ENCODE assay signal across 8 cellular contexts in the genomic region with DNA sequence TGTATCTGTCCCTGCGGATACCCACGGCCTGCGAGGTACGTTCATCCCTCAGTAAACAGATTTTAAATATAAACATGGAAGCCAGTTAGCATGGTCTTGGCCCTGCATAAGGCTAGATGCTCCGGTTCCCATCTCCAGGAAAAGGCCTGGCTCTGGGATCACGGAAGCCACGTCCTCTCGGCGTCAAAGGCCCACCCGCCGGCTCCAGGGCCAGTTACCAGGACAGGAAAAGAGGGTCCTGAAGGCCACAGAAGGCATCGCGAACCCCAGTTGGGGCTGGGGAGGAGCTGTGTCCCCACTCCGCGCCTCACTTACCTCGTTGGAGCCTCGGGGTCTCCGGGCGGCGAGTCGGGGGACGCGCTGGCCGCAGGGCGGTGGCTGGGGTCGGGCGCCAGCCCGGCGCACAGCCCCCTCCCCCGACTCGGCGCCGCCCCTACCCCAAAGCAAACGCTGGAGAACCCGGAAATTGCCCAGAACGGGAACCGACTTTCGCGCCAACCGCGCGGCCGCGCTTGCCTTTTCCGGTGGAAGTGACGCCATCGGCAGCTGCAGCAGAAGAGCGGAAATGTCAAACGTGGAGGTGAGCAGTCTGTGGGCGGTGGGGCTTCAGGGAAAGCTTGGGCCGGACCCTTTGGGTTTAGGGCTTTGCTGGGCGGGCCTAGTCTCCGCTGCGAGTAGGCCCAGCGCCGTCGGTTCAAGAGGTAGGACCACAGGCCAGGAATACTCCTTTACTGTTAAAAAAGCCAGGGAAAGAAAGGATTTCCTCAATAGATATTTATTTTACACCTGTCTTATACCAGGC. TPM values are rescaled to one million over a fixed set of nuclear protein-coding genes. Genes with fewer than 3 reads are reported as not detected.
A peak's percentile ranks its signal among the peaks of the same experiment; 100 is the strongest.
DNase-seq lines count a peak whose midpoint lies in the region; TF ChIP-seq lines count a peak whose summit lies in the region.

Gene TOPBP1 (minus strand): TSS at position 488 of the 802 bp plus-strand sequence. CDS start 814 bp downstream, outside the sequence.

- H3K36me3 Mint-ChIP-seq in nephron (ENCODE audit: low read depth), result peaks cover 16% of the 10 kb centered on the region
- H3K36me3 Mint-ChIP-seq in stimulated activated naive CD8-positive, alpha-beta T cell treated with anti-CD3 and anti-CD28 coated beads, Interleukin-15, Interleukin-2, amounts not matched to agents 100 ng/mL and 50 ng/mL, for 24 hours (ENCODE audit: low read depth), result peaks cover 42% of the 10 kb centered on the region

- peak; percentile 83 for DNase-seq in G401 (ENCODE audit: low spot score)
- DNase-seq in HAP-1 (ENCODE audit: low spot score in 2 of 2), result peak; percentile 89 to 90
- DNase-seq in MG63, result peak; percentile 92
- peak; percentile 96 for DNase-seq in activated effector memory CD4-positive, alpha-beta T cell treated with anti-CD3 and anti-CD28 coated beads, Interleukin-2, amount 50 U/mL, for 16 hours
- peak; percentile 4 for DNase-seq in fibroblast of the conjunctiva (ENCODE audit: low read depth)

- no peak for TF ChIP-seq CTCF in nephron (IDR thresholded peaks at IDR 0.05; ENCODE audit: unreplicated experiment in 3 of 3)

- peak within 1 kb of the TSS; percentile 94 to 100 (median 98) for H3K4me3 Mint-ChIP-seq in nephron
- peak within 1 kb of the TSS; percentile 97 for H3K4me3 Mint-ChIP-seq in stimulated activated naive CD8-positive, alpha-beta T cell treated with anti-CD3 and anti-CD28 coated beads, Interleukin-15, Interleukin-2, amounts not matched to agents 100 ng/mL and 50 ng/mL, for 24 hours

- no peaks in the 10 kb centered on the region for H3K27me3 Mint-ChIP-seq in nephron (ENCODE audit: low read depth)
- no peaks in the 10 kb centered on the region for H3K27me3 Mint-ChIP-seq in stimulated activated naive CD8-positive, alpha-beta T cell treated with anti-CD3 and anti-CD28 coated beads, Interleukin-15, Interleukin-2, amounts not matched to agents 100 ng/mL and 50 ng/mL, for 24 hours

- H3K4me3 ChIP-seq in HAP-1 (peak within 1 kb of the TSS; percentile 78), MG63 (peak within 1 kb of the TSS; percentile 88)

- H3K27me3 ChIP-seq in HAP-1 (ENCODE audit: low read depth) (no peaks in the 10 kb centered on the region), MG63 (no peaks in the 10 kb centered on the region)

- H3K27ac Mint-ChIP-seq in nephron, result peak within 1 kb of the TSS; percentile 94 to 99 (median 95)
- peak within 1 kb of the TSS; percentile 98 for H3K27ac Mint-ChIP-seq in stimulated activated naive CD8-positive, alpha-beta T cell treated with anti-CD3 and anti-CD28 coated beads, Interleukin-15, Interleukin-2, amounts not matched to agents 100 ng/mL and 50 ng/mL, for 24 hours

- in situ Hi-C loops in G401 (cut with HindIII; ENCODE audit: low sequenced_read_pairs) (no loop called here), HAP-1 (cut with MboI; ENCODE audit: low sequenced_read_pairs) (loop anchor here (10.0 to 25.0 kb wide), 2 partner anchors 143 to 826 kb away; partner anchors contain the start of genes ANAPC13, CEP63 and SRPRB)

- no peaks in the 10 kb centered on the region; the same call in 1 of the 2 replicates for H3K9me3 ChIP-seq in HAP-1
- H3K9me3 ChIP-seq in MG63, result no peaks in the 10 kb centered on the region

- H3K9me3 Mint-ChIP-seq in nephron, result no peaks in the 10 kb centered on the region
- no peaks in the 10 kb centered on the region for H3K9me3 Mint-ChIP-seq in stimulated activated naive CD8-positive, alpha-beta T cell treated with anti-CD3 and anti-CD28 coated beads, Interleukin-15, Interleukin-2, amounts not matched to agents 100 ng/mL and 50 ng/mL, for 24 hours

- H3K36me3 ChIP-seq in HAP-1 (replicated peaks) (peaks cover 23% of the 10 kb centered on the region), MG63 (peaks cover 46% of the 10 kb centered on the region)

- H3K4me1 ChIP-seq in HAP-1, result peaks cover 25% of the 10 kb centered on the region

- peaks cover 29% of the 10 kb centered on the region for H3K4me1 Mint-ChIP-seq in nephron
- H3K4me1 Mint-ChIP-seq in stimulated activated naive CD8-positive, alpha-beta T cell treated with anti-CD3 and anti-CD28 coated beads, Interleukin-15, Interleukin-2, amounts not matched to agents 100 ng/mL and 50 ng/mL, for 24 hours (ENCODE audit: low read depth), result peaks cover 44% of the 10 kb centered on the region

- TF ChIP-seq POLR2A in Raji (IDR thresholded peaks at IDR 0.05; ENCODE audit: insufficient read depth, low read depth, low read length), result peak; percentile 81

RNA-seq across cellular contexts. Expression of gene TOPBP1, which starts in this region (rescaled TPM):
- total RNA-seq in G401 (2014; rRNA removed; shearing (Covaris generic)), result 38.4 and 60.7 TPM in 2 replicates
- total RNA-seq in MG63 (2014; rRNA removed; shearing (Covaris generic); ENCODE audit: low replicate concordance), result 52.2 and 64.0 TPM in 2 replicates

Comparison
In these comparisons a context has a peak if more than half of its experiments do, and no peak if none do; other contexts are left out.
1. Peak in every context shown above with its lines: DNase-seq and H3K4me3 ChIP-seq.
2. DNase-seq: peak in every context shown above with its lines; median percentile 96 in activated effector memory CD4-positive, alpha-beta T cell treated with anti-CD3 and anti-CD28 coated beads, Interleukin-2, amount 50 U/mL, for 16 hours; 92 in MG63; 90 in HAP-1; 83 in G401; 4 in fibroblast of the conjunctiva.